ENCODE assay signal across 7 cellular contexts in genomic region chr7:12496901-12497674, GRCh38.
A peak's percentile ranks its signal among the peaks of the same experiment; 100 is the strongest.
DNase-seq lines count a peak whose midpoint lies in the region; TF ChIP-seq lines count a peak whose summit lies in the region.
"Not testable (repeated sequence)": the region's sequence is repeated elsewhere in the genome, so short reads cannot be mapped to it uniquely, and the experiment has no call there.

No MANE protein-coding gene starts in this region.

- TF ChIP-seq CTCF in Peyer's patch (IDR thresholded peaks at IDR 0.05) = peak in 4 of 6 experiments; percentile 34 to 60 (median 43)
- TF ChIP-seq CTCF in fibroblast of pulmonary artery (IDR thresholded peaks at IDR 0.05; ENCODE audit: low read length, missing control alignments) = peak; percentile 14

- peak; percentile 44 for DNase-seq in EH (ENCODE audit: low read depth)
- peak; percentile 63 for DNase-seq in HT1080 (ENCODE audit: low read depth)
- peak; percentile 75 to 81 for DNase-seq in NCI-H2081 (lab: John Stamatoyannopoulos, UW)
- not testable (repeated sequence) for DNase-seq in Peyer's patch
- peak; percentile 36 for DNase-seq in amniotic stem cell (lab: John Stamatoyannopoulos, UW)
- peak; percentile 68 for DNase-seq in fibroblast of pulmonary artery (ENCODE audit: low read depth)
- peak; percentile 29 for DNase-seq in midbrain (lab: John Stamatoyannopoulos, UW)

- peak overlapping the region in 2 of 4 donors; percentile 38 to 60 for H3K4me3 ChIP-seq in Peyer's patch
- H3K4me3 ChIP-seq in fibroblast of pulmonary artery (replicated peaks; ENCODE audit: low read depth, low read length) = not testable (repeated sequence)

- not testable (repeated sequence) for TF ChIP-seq POLR2A in Peyer's patch (IDR thresholded peaks at IDR 0.05)

- not testable (repeated sequence) for H3K36me3 ChIP-seq in Peyer's patch

- H3K27ac ChIP-seq in Peyer's patch = not testable (repeated sequence)

- H3K9me3 ChIP-seq in Peyer's patch = not testable (repeated sequence)

- H3K27me3 ChIP-seq in Peyer's patch = not testable (repeated sequence)

- H3K4me1 ChIP-seq in Peyer's patch = not testable (repeated sequence)
